Comparison of ENCODE assay signal across 7 cellular contexts in the genomic region with DNA sequence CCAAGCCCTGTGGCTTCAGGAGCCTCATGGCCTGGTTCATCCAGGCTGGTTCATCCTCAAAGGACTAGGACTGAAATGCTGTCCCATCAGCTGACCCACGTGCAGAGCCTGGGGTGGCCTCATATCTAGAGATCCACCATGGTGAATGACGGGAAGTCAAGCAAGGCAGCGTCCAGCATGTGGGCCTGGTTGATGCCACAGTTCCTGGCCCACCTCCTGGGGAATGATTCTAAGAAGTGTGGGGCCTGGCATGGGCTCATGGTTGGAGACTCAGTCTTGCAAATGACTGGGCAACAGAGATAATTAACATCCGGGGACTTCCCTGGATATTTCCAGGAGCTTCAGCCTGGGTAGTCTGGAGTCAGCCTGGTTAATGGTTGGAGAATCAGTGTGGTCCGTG.
"Had no signal": no experiment of that assay in that cellular context is flagged by ENCODE, and none has a peak within 500 bp of the region (broad histone marks: within the 10 kb centered on the region; RNA-seq: fewer than 3 reads in every experiment).

No MANE protein-coding gene starts in this region.

- H3K36me3 ChIP-seq: HAP-1 had no signal

- H3K27ac ChIP-seq: GM23248 had no signal

- H3K4me1 ChIP-seq: HAP-1 had no signal

- ATAC-seq: HCT116, K562 had no signal

- H3K4me3 ChIP-seq: GM23248, HAP-1, K562 had no signal

- H3K9me3 ChIP-seq: HAP-1 had no signal

- DNase-seq: GM23248, GOT3, H7, IMR-90 had no signal
